34 cellular contexts compared by ENCODE assay signal in the genomic region with DNA sequence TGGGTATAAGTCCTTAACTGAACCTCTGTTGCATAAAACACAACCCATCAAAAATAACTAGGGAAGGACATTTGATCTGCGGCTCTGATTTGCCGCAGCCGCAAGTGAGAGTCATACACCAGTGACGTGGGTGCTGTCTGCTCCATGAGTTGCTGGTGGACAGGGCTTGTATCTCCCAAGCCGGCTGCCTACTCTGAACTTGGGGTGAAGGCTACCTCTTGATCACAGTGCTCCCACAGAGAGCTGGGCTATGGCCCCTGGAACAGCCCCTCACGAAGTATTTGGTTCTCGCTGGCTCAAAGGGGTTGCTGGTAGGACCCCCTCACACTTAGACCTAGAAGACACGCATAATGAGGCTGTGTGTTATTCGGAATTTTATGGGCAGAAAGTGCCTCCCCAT.
DNase-seq lines count a peak whose midpoint lies in the region; ATAC-seq and TF ChIP-seq lines count a peak whose summit lies in the region.
"Had no signal": no experiment of that assay in that cellular context is flagged by ENCODE, and none has a peak within 500 bp of the region (broad histone marks: within the 10 kb centered on the region; RNA-seq: fewer than 3 reads in every experiment).

No MANE protein-coding gene starts in this region.

- H3K9ac ChIP-seq in BLaER1 (no peak overlapping the region), neural progenitor cell (no peak overlapping the region)
- H3K9ac ChIP-seq: BLaER1 treated with 17β-estradiol and CSF1 and Interleukin-3, amounts not matched to agents 10 nM and 100 nM had no signal

- CTCF ChIA-PET in activated CD8-positive, alpha-beta T cell treated with anti-CD3 and anti-CD28 coated beads, Interleukin-2, amount 10 ng/mL, durations not matched to agents 7 days and 5 days (lab: Charles Lee), result no interaction called here
- CTCF ChIA-PET in activated CD4-positive, alpha-beta memory T cell treated with anti-CD3 and anti-CD28 coated beads, Interleukin-2, amount 10 ng/mL, durations not matched to agents 7 days and 5 days (lab: Charles Lee), result no interaction called here

- no peak overlapping the region for H2AFZ ChIP-seq in neural progenitor cell (replicated peaks)

- WGBS in heart left ventricle, 4 donors, result 86 to 94% (median 92%) methylated on average over 9 of the region's 9 CpGs

- peaks cover 26% of the 10 kb centered on the region for H3K36me3 Mint-ChIP-seq in neural progenitor cell
- H3K36me3 Mint-ChIP-seq in activated CD8-positive, alpha-beta T cell treated with anti-CD3 and anti-CD28 coated beads, Interleukin-2, amount 10 ng/mL, durations not matched to agents 7 days and 5 days (ENCODE audit: low read depth), result no peaks in the 10 kb centered on the region
- no peaks in the 10 kb centered on the region for H3K36me3 Mint-ChIP-seq in activated CD4-positive, alpha-beta memory T cell treated with anti-CD3 and anti-CD28 coated beads, Interleukin-2, amount 10 ng/mL, durations not matched to agents 7 days and 5 days (ENCODE audit: low read depth)
- H3K36me3 Mint-ChIP-seq: CD14-positive monocyte; CD4-positive, alpha-beta memory T cell; CD4-positive, CD25-positive, alpha-beta regulatory T cell; CD8-positive, alpha-beta memory T cell; CD8-positive, alpha-beta T cell had no signal

- no peak for TF ChIP-seq POLR2A in heart left ventricle (IDR thresholded peaks at IDR 0.05)

- H3K9me3 Mint-ChIP-seq in neural progenitor cell, result no peaks in the 10 kb centered on the region
- no peaks in the 10 kb centered on the region for H3K9me3 Mint-ChIP-seq in activated CD8-positive, alpha-beta T cell treated with anti-CD3 and anti-CD28 coated beads, Interleukin-2, amount 10 ng/mL, durations not matched to agents 7 days and 5 days (ENCODE audit: insufficient read depth)
- peaks cover 10% of the 10 kb centered on the region for H3K9me3 Mint-ChIP-seq in activated CD4-positive, alpha-beta memory T cell treated with anti-CD3 and anti-CD28 coated beads, Interleukin-2, amount 10 ng/mL, durations not matched to agents 7 days and 5 days
- H3K9me3 Mint-ChIP-seq: CD4-positive, alpha-beta T cell; CD8-positive, alpha-beta T cell had no signal

- H3K27ac ChIP-seq in heart left ventricle, result no peak overlapping the region
- H3K27ac ChIP-seq in BLaER1, result no peak overlapping the region
- H3K27ac ChIP-seq in neural progenitor cell, result no peak overlapping the region
- H3K27ac ChIP-seq: 22Rv1; A549; BLaER1 treated with 17β-estradiol and CSF1 and Interleukin-3, amounts not matched to agents 10 nM and 100 nM; C4-2B had no signal

- peaks cover 41% of the 10 kb centered on the region for H3F3A ChIP-seq in neural progenitor cell (ENCODE audit: low read depth)

- POLR2A ChIA-PET in activated CD8-positive, alpha-beta T cell treated with anti-CD3 and anti-CD28 coated beads, Interleukin-2, amount 10 ng/mL, durations not matched to agents 7 days and 5 days (lab: Charles Lee), result no interaction called here
- POLR2A ChIA-PET in activated CD4-positive, alpha-beta memory T cell treated with anti-CD3 and anti-CD28 coated beads, Interleukin-2, amount 10 ng/mL, durations not matched to agents 7 days and 5 days (lab: Charles Lee), result no interaction called here

- no peaks in the 10 kb centered on the region for H3K79me2 ChIP-seq in neural progenitor cell (ENCODE audit: low read depth)

- peaks cover 0 to 12% (median 0%) of the 10 kb centered on the region in 12 donors for H3K4me1 ChIP-seq in heart left ventricle
- H3K4me1 ChIP-seq in BLaER1, result peaks cover 63% of the 10 kb centered on the region
- peaks cover 37% of the 10 kb centered on the region for H3K4me1 ChIP-seq in neural progenitor cell
- H3K4me1 ChIP-seq: A549, BE2C, Caco-2 had no signal

- H3K36me3 ChIP-seq in heart left ventricle, result no peaks in the 10 kb centered on the region
- H3K36me3 ChIP-seq in BLaER1, result no peaks in the 10 kb centered on the region
- H3K36me3 ChIP-seq in neural progenitor cell, result no peaks in the 10 kb centered on the region
- H3K36me3 ChIP-seq: BE2C had no signal

- H3K4me2 ChIP-seq in BLaER1 (peak overlapping the region; percentile 85), neural progenitor cell (no peak overlapping the region)
- H3K4me2 ChIP-seq: A549 had no signal

- peaks cover 6% of the 10 kb centered on the region for H3K27me3 Mint-ChIP-seq in neural progenitor cell (ENCODE audit: insufficient read depth, low read depth)
- peaks cover 2% of the 10 kb centered on the region for H3K27me3 Mint-ChIP-seq in activated CD8-positive, alpha-beta T cell treated with anti-CD3 and anti-CD28 coated beads, Interleukin-2, amount 10 ng/mL, durations not matched to agents 7 days and 5 days (ENCODE audit: low read depth)
- H3K27me3 Mint-ChIP-seq in activated CD4-positive, alpha-beta memory T cell treated with anti-CD3 and anti-CD28 coated beads, Interleukin-2, amount 10 ng/mL, durations not matched to agents 7 days and 5 days, result no peaks in the 10 kb centered on the region
- H3K27me3 Mint-ChIP-seq: B cell; CD8-positive, alpha-beta memory T cell had no signal

- peaks cover 73% of the 10 kb centered on the region for H3K4me1 Mint-ChIP-seq in neural progenitor cell
- H3K4me1 Mint-ChIP-seq in activated CD8-positive, alpha-beta T cell treated with anti-CD3 and anti-CD28 coated beads, Interleukin-2, amount 10 ng/mL, durations not matched to agents 7 days and 5 days (ENCODE audit: low read depth), result no peaks in the 10 kb centered on the region
- H3K4me1 Mint-ChIP-seq in activated CD4-positive, alpha-beta memory T cell treated with anti-CD3 and anti-CD28 coated beads, Interleukin-2, amount 10 ng/mL, durations not matched to agents 7 days and 5 days, result no peaks in the 10 kb centered on the region
- H3K4me1 Mint-ChIP-seq: B cell; CD14-positive monocyte; CD4-positive, CD25-positive, alpha-beta regulatory T cell had no signal

- no peaks in the 10 kb centered on the region for H4K20me1 ChIP-seq in BLaER1
- peaks cover 17% of the 10 kb centered on the region for H4K20me1 ChIP-seq in neural progenitor cell (ENCODE audit: low read depth)
- H4K20me1 ChIP-seq: BLaER1 treated with 17β-estradiol and CSF1 and Interleukin-3, amounts not matched to agents 10 nM and 100 nM had no signal

- intact Hi-C loops in cardiac septum (cut with DNase I) (no loop called here), heart left ventricle (cut with DNase I) (loop anchor here in 6 of 10 donors (5.0 to 10.0 kb wide), 3 partner anchors 111 to 123 kb away; a partner anchor contains a TSS)

- no peak overlapping the region for H3K4me3 ChIP-seq in heart left ventricle
- peak overlapping the region; percentile 10; the same call in 1 of the 2 replicates for H3K4me3 ChIP-seq in BLaER1
- no peak overlapping the region for H3K4me3 ChIP-seq in neural progenitor cell
- H3K4me3 ChIP-seq: A549 had no signal

- ATAC-seq in heart left ventricle, result no peak
- no peak for ATAC-seq in activated CD8-positive, alpha-beta T cell treated with anti-CD3 and anti-CD28 coated beads, Interleukin-2, amount 10 ng/mL, durations not matched to agents 7 days and 5 days
- ATAC-seq: A549; CD8-positive, alpha-beta T cell had no signal

- no peaks in the 10 kb centered on the region for H3K9me3 ChIP-seq in heart left ventricle
- peaks cover 46% of the 10 kb centered on the region for H3K9me3 ChIP-seq in BLaER1
- H3K9me3 ChIP-seq in neural progenitor cell (ENCODE audit: low read depth), result no peaks in the 10 kb centered on the region
- H3K9me3 ChIP-seq: A549, BE2C, Caco-2 had no signal

- DNase-seq in cardiac septum (ENCODE audit: low spot score), result peak; percentile 54
- DNase-seq in heart left ventricle, result no peak
- DNase-seq in mesenteric fat pad (ENCODE audit: low spot score), result peak; percentile 24
- no peak for DNase-seq in neural progenitor cell (ENCODE audit: low spot score)
- DNase-seq in activated CD8-positive, alpha-beta T cell treated with anti-CD3 and anti-CD28 coated beads, Interleukin-2, amount 10 ng/mL, durations not matched to agents 7 days and 5 days, result no peak
- DNase-seq in activated CD4-positive, alpha-beta memory T cell treated with anti-CD3 and anti-CD28 coated beads, Interleukin-2, amount 10 ng/mL, durations not matched to agents 7 days and 5 days, result no peak
- DNase-seq in activated CD4-positive, alpha-beta T cell treated with anti-CD3 and anti-CD28 coated beads for 48 hours, result no peak
- DNase-seq: 8988T; ACHN; AML-193; BE2C; C1 segment of cervical spinal cord; Caco-2; Calu3; CD4-positive, alpha-beta memory T cell; CD4-positive, alpha-beta T cell; CD4-positive, CD25-positive, alpha-beta regulatory T cell; CD8-positive, alpha-beta memory T cell; CD8-positive, alpha-beta T cell; COR-L47; DMS 273 treated with DMSO at 0.1 percent for 48 hours; DMS153; DMS53; DMS79; DMS79 treated with DMSO at 0.1 percent for 48 hours; DND-41; EL had no signal

- peaks cover 0 to 69% (median 3%) of the 10 kb centered on the region in 9 donors for H3K27me3 ChIP-seq in heart left ventricle
- no peaks in the 10 kb centered on the region for H3K27me3 ChIP-seq in BLaER1
- peaks cover 61% of the 10 kb centered on the region for H3K27me3 ChIP-seq in neural progenitor cell
- H3K27me3 ChIP-seq: BE2C; BLaER1 treated with 17β-estradiol and CSF1 and Interleukin-3, amounts not matched to agents 10 nM and 100 nM had no signal

- no peak overlapping the region for H3K4me3 Mint-ChIP-seq in neural progenitor cell
- no peak overlapping the region for H3K4me3 Mint-ChIP-seq in activated CD8-positive, alpha-beta T cell treated with anti-CD3 and anti-CD28 coated beads, Interleukin-2, amount 10 ng/mL, durations not matched to agents 7 days and 5 days
- H3K4me3 Mint-ChIP-seq in activated CD4-positive, alpha-beta memory T cell treated with anti-CD3 and anti-CD28 coated beads, Interleukin-2, amount 10 ng/mL, durations not matched to agents 7 days and 5 days, result no peak overlapping the region
- H3K4me3 Mint-ChIP-seq: B cell; CD14-positive monocyte; CD4-positive, alpha-beta memory T cell; CD4-positive, alpha-beta T cell; CD4-positive, CD25-positive, alpha-beta regulatory T cell; CD8-positive, alpha-beta memory T cell; CD8-positive, alpha-beta T cell had no signal

- no peak for TF ChIP-seq CTCF in heart left ventricle (IDR thresholded peaks at IDR 0.05)
- no peak for TF ChIP-seq CTCF in neural progenitor cell (IDR thresholded peaks at IDR 0.05)

- H3K27ac Mint-ChIP-seq in neural progenitor cell, result peak overlapping the region; percentile 29
- no peak overlapping the region for H3K27ac Mint-ChIP-seq in activated CD8-positive, alpha-beta T cell treated with anti-CD3 and anti-CD28 coated beads, Interleukin-2, amount 10 ng/mL, durations not matched to agents 7 days and 5 days
- H3K27ac Mint-ChIP-seq in activated CD4-positive, alpha-beta memory T cell treated with anti-CD3 and anti-CD28 coated beads, Interleukin-2, amount 10 ng/mL, durations not matched to agents 7 days and 5 days, result no peak overlapping the region
- H3K27ac Mint-ChIP-seq: B cell; CD14-positive monocyte; CD4-positive, alpha-beta memory T cell; CD4-positive, alpha-beta T cell; CD4-positive, CD25-positive, alpha-beta regulatory T cell; CD8-positive, alpha-beta T cell had no signal

Comparison
In these comparisons a context has a peak if more than half of its experiments do, and no peak if none do; other contexts are left out.
1. DNase-seq: peak in cardiac septum (single experiment) and mesenteric fat pad (single experiment); none in heart left ventricle (0 of 5), neural progenitor cell (single experiment), activated CD8-positive, alpha-beta T cell treated with anti-CD3 and anti-CD28 coated beads, Interleukin-2, amount 10 ng/mL, durations not matched to agents 7 days and 5 days (single experiment), activated CD4-positive, alpha-beta memory T cell treated with anti-CD3 and anti-CD28 coated beads, Interleukin-2, amount 10 ng/mL, durations not matched to agents 7 days and 5 days (single experiment) and activated CD4-positive, alpha-beta T cell treated with anti-CD3 and anti-CD28 coated beads for 48 hours (single experiment).